2 cellular contexts compared by ENCODE assay signal in genomic region chrX:152461471-152461870, GRCh38. TPM values are rescaled to one million over a fixed set of nuclear protein-coding genes. Genes with fewer than 3 reads are reported as not detected.
"Had no signal": no experiment of that assay in that cellular context is flagged by ENCODE, and none has a peak within 500 bp of the region (broad histone marks: within the 10 kb centered on the region; RNA-seq: fewer than 3 reads in every experiment).

No MANE protein-coding gene starts in this region.

RNA-seq across cellular contexts. Expression of gene GABRA3, which starts 10.4 kb away (rescaled TPM):
- total RNA-seq: IMR-90 had no signal
- polyA plus RNA-seq: IgD-negative memory B cell, IMR-90 had no signal
